ENCODE assay signal across 14 cellular contexts in genomic region chr7:110842796-110843195, GRCh38.
"Had no signal": no experiment of that assay in that cellular context is flagged by ENCODE, and none has a peak within 500 bp of the region (broad histone marks: within the 10 kb centered on the region; RNA-seq: fewer than 3 reads in every experiment).

No MANE protein-coding gene starts in this region.

- ATAC-seq: HepG2 had no signal

- DNase-seq: IMR-90, Karpas-422, KG1, MG63, NCI-H1436, NCI-H187, NCI-H2029, NCI-H2081 treated with DMSO at 0.1 percent for 48 hours, NCI-H226, NCI-H510A, RPMI8226, SIG-M5 had no signal

- FAIRE-seq: HepG2, RCC 7860 had no signal
